8 cellular contexts compared by ENCODE assay signal in the genomic region with DNA sequence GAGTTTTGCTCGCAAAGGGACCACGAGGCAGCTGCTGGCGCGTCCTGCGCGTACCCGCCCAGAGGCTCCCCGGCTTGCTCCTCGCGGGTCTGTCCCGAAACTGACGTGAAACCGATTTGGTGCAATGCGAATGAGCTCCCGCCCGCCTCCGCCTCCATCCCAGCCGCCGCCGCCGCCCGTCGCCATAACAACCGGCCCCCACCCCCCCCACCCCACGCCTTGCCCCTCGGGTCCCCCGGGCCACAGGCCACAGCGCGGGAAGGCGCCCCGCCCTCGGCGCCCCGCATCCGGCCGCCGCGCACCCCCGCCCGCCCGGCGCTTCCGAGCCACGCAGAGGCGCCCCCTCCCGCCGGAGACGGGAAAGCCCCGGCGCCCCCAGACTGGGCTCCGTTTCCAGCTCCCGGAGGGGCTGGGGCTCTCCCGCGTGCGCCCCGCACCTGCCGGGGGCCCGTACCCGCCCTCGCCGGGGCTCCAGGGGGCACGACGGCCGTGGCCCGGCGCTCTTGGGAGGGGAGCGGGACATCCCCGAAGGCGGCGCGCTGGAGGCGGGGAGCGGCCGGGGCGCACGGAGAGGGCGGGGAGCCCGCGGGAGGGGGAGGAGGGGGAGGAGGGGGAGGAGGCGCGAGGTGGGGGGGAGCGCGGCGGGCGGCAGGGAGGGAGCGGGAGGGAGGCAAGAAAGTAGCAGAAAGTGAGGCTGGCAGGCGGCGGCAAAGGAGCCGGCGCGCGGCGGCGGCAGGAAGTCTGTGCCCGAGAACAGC. TPM values are rescaled to one million over a fixed set of nuclear protein-coding genes. Genes with fewer than 3 reads are reported as not detected.
DNase-seq lines count a peak whose midpoint lies in the region; ATAC-seq, FAIRE-seq and TF ChIP-seq lines count a peak whose summit lies in the region.

TSS of gene CAMK1D (plus strand) at position 678 of the 758 bp plus-strand sequence.

- peaks cover 26% of the 10 kb centered on the region for H3K4me1 Mint-ChIP-seq in activated T-helper 17 cell treated with anti-CD3 and anti-CD28 coated beads, Interleukin-2, amount 50 U/mL, for 72 hours
- peaks cover 30% of the 10 kb centered on the region for H3K4me1 Mint-ChIP-seq in nephron progenitor cell

- H3K27ac Mint-ChIP-seq in activated T-helper 17 cell treated with anti-CD3 and anti-CD28 coated beads, Interleukin-2, amount 50 U/mL, for 72 hours: peak within 1 kb of the TSS; percentile 90
- no peak within 1 kb of the TSS for H3K27ac Mint-ChIP-seq in nephron progenitor cell

- H3K4me1 ChIP-seq in Panc1 (ENCODE audit: control insufficient read depth, insufficient read depth, low read length): no peaks in the 10 kb centered on the region
- peaks cover 12 to 35% (median 29%) of the 10 kb centered on the region in 4 donors for H3K4me1 ChIP-seq in stomach

- peak; percentile 47 for ATAC-seq in HG03439 (IDR thresholded peaks at IDR 0.05; ENCODE audit: unreplicated experiment)
- peak; percentile 74 for ATAC-seq in Panc1
- peak; percentile 57 for ATAC-seq in activated T-helper 17 cell treated with anti-CD3 and anti-CD28 coated beads, Interleukin-2, amount 50 U/mL, for 72 hours (replicated peaks)

- in situ Hi-C loops in Panc1 (cut with HindIII; ENCODE audit: low pct_unique_long_range_greater_than_20kb, low sequenced_read_pairs): no loop called here

- intact Hi-C loops in Panc1 (cut with micrococcal nuclease; ENCODE audit: unreplicated experiment) (no loop called here), stomach (cut with DNase I; ENCODE audit: low total_unique reads) (no loop called here)

- WGBS in stomach, 5 donors: 1% methylated on average over 24 to 93 of the region's 95 CpGs

- peak within 1 kb of the TSS; percentile 91 for H3K4me3 Mint-ChIP-seq in activated T-helper 17 cell treated with anti-CD3 and anti-CD28 coated beads, Interleukin-2, amount 50 U/mL, for 72 hours
- H3K4me3 Mint-ChIP-seq in nephron progenitor cell: peak within 1 kb of the TSS; percentile 95

- H3K4me3 ChIP-seq in Panc1 (ENCODE audit: low read depth in 2 of 2, low read length in 2 of 2) (peak within 1 kb of the TSS; percentile 55 to 75), fibroblast of pulmonary artery (replicated peaks; ENCODE audit: low read depth, low read length) (peak within 1 kb of the TSS; percentile 57), stomach (peak within 1 kb of the TSS; percentile 75 to 84 (median 80))

- BruUV-seq in Panc1 (replicated peaks; lab: Mats Ljungman, UMichigan): no TSS peak

- H3K27ac ChIP-seq in C4-2B (peak within 1 kb of the TSS; percentile 21), Panc1 (ENCODE audit: low read length) (no peak within 1 kb of the TSS), stomach (peak within 1 kb of the TSS; percentile 70 to 95 (median 88))

- peaks cover 11% of the 10 kb centered on the region for H3K27me3 Mint-ChIP-seq in activated T-helper 17 cell treated with anti-CD3 and anti-CD28 coated beads, Interleukin-2, amount 50 U/mL, for 72 hours
- peaks cover 79% of the 10 kb centered on the region for H3K27me3 Mint-ChIP-seq in nephron progenitor cell (ENCODE audit: low read depth, poor library complexity)

- H3K9me3 ChIP-seq in Panc1 (ENCODE audit: control insufficient read depth, insufficient read depth, low read depth, low read length): no peaks in the 10 kb centered on the region
- H3K9me3 ChIP-seq in stomach: no peaks in the 10 kb centered on the region

- TF ChIP-seq POLR2A in stomach (IDR thresholded peaks at IDR 0.05): no peak

- FAIRE-seq in GM19239 (lab: Jason Lieb, UNC): peak; percentile 55

- TF ChIP-seq CTCF in C4-2B (conservative IDR thresholded peaks at IDR 0.05) (peak; percentile 46), Panc1 (IDR thresholded peaks at IDR 0.05) (peak; percentile 69), fibroblast of pulmonary artery (IDR thresholded peaks at IDR 0.05; ENCODE audit: low read length, missing control alignments) (no peak), nephron progenitor cell (IDR thresholded peaks at IDR 0.05) (no peak), stomach (IDR thresholded peaks at IDR 0.05) (peak in 1 of 7 experiments; percentile 48)

- peaks cover 22% of the 10 kb centered on the region for H3K36me3 Mint-ChIP-seq in activated T-helper 17 cell treated with anti-CD3 and anti-CD28 coated beads, Interleukin-2, amount 50 U/mL, for 72 hours (ENCODE audit: low read depth)
- H3K36me3 Mint-ChIP-seq in nephron progenitor cell (ENCODE audit: low read depth): no peaks in the 10 kb centered on the region

- H3K36me3 ChIP-seq in Panc1 (ENCODE audit: control insufficient read depth, insufficient read depth, low read length): no peaks in the 10 kb centered on the region; the same call in 1 of the 2 replicates
- no peaks in the 10 kb centered on the region for H3K36me3 ChIP-seq in stomach

- TF ChIP-seq EP300 in stomach (IDR thresholded peaks at IDR 0.05): no peak

- no peaks in the 10 kb centered on the region for H3K27me3 ChIP-seq in Panc1 (ENCODE audit: control insufficient read depth, insufficient read depth, low read length)
- peaks cover 0 to 36% (median 9%) of the 10 kb centered on the region in 3 donors for H3K27me3 ChIP-seq in stomach

- no peaks in the 10 kb centered on the region for H3K9me3 Mint-ChIP-seq in activated T-helper 17 cell treated with anti-CD3 and anti-CD28 coated beads, Interleukin-2, amount 50 U/mL, for 72 hours
- H3K9me3 Mint-ChIP-seq in nephron progenitor cell: no peaks in the 10 kb centered on the region

- CTCF ChIA-PET in Panc1 (lab: Charles Lee): interaction anchor here (0.6 to 0.7 kb wide), 2 partner anchors 138 to 799 kb away, joined by 3 to 4 read pairs; no protein-coding TSS in a partner anchor

- DNase-seq in GM19239 (ENCODE audit: insufficient read length, low spot score): peak; percentile 76
- DNase-seq in Panc1 (ENCODE audit: low read depth, low spot score): no peak
- DNase-seq in fibroblast of pulmonary artery (ENCODE audit: low read depth): peak; percentile 52
- peak; percentile 78 for DNase-seq in nephron progenitor cell
- DNase-seq in stomach: peak; percentile 77

- POLR2A ChIA-PET in Panc1 (lab: Charles Lee): interaction anchor here (0.7 kb wide), 1 partner anchor 104 kb away, joined by 3 read pairs; no protein-coding TSS in a partner anchor

RNA-seq across cellular contexts. Expression of gene CAMK1D, which starts in this region (rescaled TPM):
- total RNA-seq in Panc1 (2021; ENCODE audit: unreplicated experiment) (5.7 TPM), stomach (10 to 100 TPM in 1 of 5 donors, 1 to 10 TPM in 4; 3.1 to 26.9 (median 7.7) TPM)
- 4.7 TPM for polyA plus RNA-seq in Panc1 (2012; ENCODE audit: insufficient read length)
- total RNA-seq in activated T-helper 17 cell treated with anti-CD3 and anti-CD28 coated beads, Interleukin-2, amount 50 U/mL, for 72 hours: 10 to 100 TPM; 10.9 to 20.7 TPM
- 1 to 10 TPM; 1.4 to 2.0 (median 1.9) TPM for polyA plus RNA-seq in stomach

Comparison
In these comparisons a context has a peak if more than half of its experiments do, and no peak if none do; other contexts are left out.
1. CTCF ChIP-seq: peak in C4-2B (single experiment) and Panc1 (single experiment); none in fibroblast of pulmonary artery (single experiment) and nephron progenitor cell (single experiment).
2. Peak in every context shown above with its lines, with median percentiles within 50 percentile points of each other: ATAC-seq and H3K4me3 ChIP-seq.